Comparison of ENCODE assay signal across 1 cellular context in the genomic region with DNA sequence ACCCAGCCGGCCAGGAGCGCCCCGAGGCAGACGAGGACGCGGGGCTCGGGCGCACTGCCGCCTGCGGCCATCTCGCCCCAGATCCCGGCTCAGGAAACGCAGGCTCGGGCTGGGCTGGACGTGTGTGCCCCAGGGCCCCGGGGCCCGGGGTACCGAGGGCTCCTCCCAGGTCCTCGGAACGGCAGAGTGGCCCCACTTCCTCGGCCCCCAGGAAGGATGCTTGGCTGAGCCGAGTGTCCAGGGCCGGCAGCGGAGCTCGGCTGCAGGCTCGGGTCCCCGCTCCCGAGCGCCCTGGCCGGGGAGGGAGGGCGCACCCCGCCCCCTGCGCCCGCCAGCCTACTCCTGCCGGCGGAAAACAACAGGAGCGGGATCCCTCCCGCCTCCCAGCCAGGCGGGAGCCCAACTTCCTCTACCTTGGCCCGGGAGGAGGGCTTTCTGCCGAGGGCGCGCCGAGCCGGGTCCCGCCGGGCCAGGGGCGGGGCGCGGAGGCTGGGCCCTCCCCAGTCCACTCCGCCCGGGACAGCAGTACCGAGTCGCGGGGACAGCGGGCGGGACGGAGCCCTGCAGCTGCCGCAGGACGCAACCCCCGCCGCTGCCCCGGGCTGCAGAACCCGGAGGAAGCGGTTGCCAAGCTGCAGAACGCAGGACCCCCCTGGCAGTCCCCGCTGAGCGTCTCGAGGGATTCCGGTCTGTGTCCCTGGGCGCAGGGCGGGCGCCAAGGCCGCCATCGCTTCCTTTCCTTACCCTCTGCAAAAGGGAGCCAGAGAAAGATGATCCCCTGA.
TF ChIP-seq lines count a peak whose summit lies in the region.

A gene with protein sequence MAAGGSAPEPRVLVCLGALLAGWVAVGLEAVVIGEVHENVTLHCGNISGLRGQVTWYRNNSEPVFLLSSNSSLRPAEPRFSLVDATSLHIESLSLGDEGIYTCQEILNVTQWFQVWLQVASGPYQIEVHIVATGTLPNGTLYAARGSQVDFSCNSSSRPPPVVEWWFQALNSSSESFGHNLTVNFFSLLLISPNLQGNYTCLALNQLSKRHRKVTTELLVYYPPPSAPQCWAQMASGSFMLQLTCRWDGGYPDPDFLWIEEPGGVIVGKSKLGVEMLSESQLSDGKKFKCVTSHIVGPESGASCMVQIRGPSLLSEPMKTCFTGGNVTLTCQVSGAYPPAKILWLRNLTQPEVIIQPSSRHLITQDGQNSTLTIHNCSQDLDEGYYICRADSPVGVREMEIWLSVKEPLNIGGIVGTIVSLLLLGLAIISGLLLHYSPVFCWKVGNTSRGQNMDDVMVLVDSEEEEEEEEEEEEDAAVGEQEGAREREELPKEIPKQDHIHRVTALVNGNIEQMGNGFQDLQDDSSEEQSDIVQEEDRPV (minus strand): TSS at position 411 of the 782 bp plus-strand sequence. CDS start 340 bp downstream, at position 71.

TF ChIP-seq in H1, 55 proteins besides CTCF, POLR2A, EP300 and RAD21 (continued from another document):
- TF ChIP-seq PHF8 (conservative IDR thresholded peaks at IDR 0.05; ENCODE audit: low read depth, low read length): peak; percentile 81
- no peak for TF ChIP-seq FOSL1 (IDR thresholded peaks at IDR 0.05; ENCODE audit: insufficient read depth, low read depth, low read length)
- no peak for TF ChIP-seq SIRT6 (IDR thresholded peaks at IDR 0.05; ENCODE audit: low read length)
- no peak for TF ChIP-seq GTF2F1 (IDR thresholded peaks at IDR 0.05; ENCODE audit: borderline replicate concordance, low read depth, low read length)
- no peak for TF ChIP-seq RNF2 (IDR thresholded peaks at IDR 0.05; ENCODE audit: borderline replicate concordance, low read depth, low read length, missing control alignments, poor library complexity, severe bottlenecking)
